ENCODE assay signal across 18 cellular contexts in the genomic region with DNA sequence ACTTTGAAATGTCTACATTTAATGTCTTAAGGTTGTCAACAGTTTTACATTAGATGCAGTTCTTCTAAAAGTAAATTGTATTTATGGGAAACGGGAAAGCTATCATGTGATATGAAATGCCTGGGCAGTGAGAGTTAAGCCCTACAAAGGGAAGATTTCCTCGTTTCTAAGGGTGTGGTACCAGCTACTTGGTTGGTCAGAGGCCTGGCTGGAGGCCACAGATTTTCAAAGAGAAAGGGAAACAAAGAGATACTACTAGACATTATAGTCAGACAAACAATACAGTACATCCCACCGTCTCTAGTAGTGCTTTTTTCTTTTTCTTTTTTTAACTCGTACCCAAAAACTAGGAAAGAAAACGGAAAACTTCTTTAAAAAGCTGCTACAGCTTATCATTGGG.
DNase-seq lines count a peak whose midpoint lies in the region; ATAC-seq lines count a peak whose summit lies in the region.
"Had no signal": no experiment of that assay in that cellular context is flagged by ENCODE, and none has a peak within 500 bp of the region (broad histone marks: within the 10 kb centered on the region; RNA-seq: fewer than 3 reads in every experiment).

No MANE protein-coding gene starts in this region.

- H3K27ac ChIP-seq in epithelial cell of prostate = no peak overlapping the region
- H3K27ac ChIP-seq: HL-60 had no signal

- no peak for ATAC-seq in GM21619 (IDR thresholded peaks at IDR 0.05; ENCODE audit: unreplicated experiment)
- ATAC-seq: GM23338 had no signal

- peak; percentile 9 for DNase-seq in AG20443 (ENCODE audit: low spot score)
- peak; percentile 8 for DNase-seq in LoVo (ENCODE audit: low spot score)
- peak; percentile 16 for DNase-seq in epithelial cell of prostate (ENCODE audit: low read depth, low spot score)
- peak; percentile 46 for DNase-seq in mucosa of gallbladder (ENCODE audit: low spot score)
- DNase-seq in NCI-H1105 (lab: John Stamatoyannopoulos, UW) = no peak
- DNase-seq in stimulated activated CD8-positive, alpha-beta memory T cell treated with anti-CD3 and anti-CD28 coated beads, Interleukin-4, amount 100 ng/mL, for 48 hours = no peak
- no peak for DNase-seq in NCI-H526 treated with DMSO at 0.1 percent for 48 hours (lab: John Stamatoyannopoulos, UW)
- DNase-seq: ACHN, DND-41, GDM1, HCEC 1CT, NCI-H1436, NCI-H2029, NCI-H526, Right ventricle myocardium superior had no signal

Comparison
In these comparisons a context has a peak if more than half of its experiments do, and no peak if none do; other contexts are left out.
1. DNase-seq: peak in AG20443 (single experiment), LoVo (single experiment), epithelial cell of prostate (single experiment) and mucosa of gallbladder (single experiment); none in NCI-H1105 (single experiment), stimulated activated CD8-positive, alpha-beta memory T cell treated with anti-CD3 and anti-CD28 coated beads, Interleukin-4, amount 100 ng/mL, for 48 hours (single experiment) and NCI-H526 treated with DMSO at 0.1 percent for 48 hours (single experiment).